Comparison of ENCODE assay signal across 8 cellular contexts in genomic region chr13:75480691-75481175, GRCh38. TPM values are rescaled to one million over a fixed set of nuclear protein-coding genes. Genes with fewer than 3 reads are reported as not detected.
DNase-seq lines count a peak whose midpoint lies in the region; ATAC-seq and TF ChIP-seq lines count a peak whose summit lies in the region.

No MANE protein-coding gene starts in this region.

- H3K27ac ChIP-seq in VCaP (peak overlapping the region; percentile 87), testis (peak overlapping the region; percentile 82 to 83)

- no peak for TF ChIP-seq CTCF in BE2C (IDR thresholded peaks at IDR 0.05; ENCODE audit: low read depth, low read length)
- TF ChIP-seq CTCF in VCaP (conservative IDR thresholded peaks at IDR 0.05): no peak
- TF ChIP-seq CTCF in epithelial cell of esophagus (IDR thresholded peaks at IDR 0.05; ENCODE audit: insufficient read depth, low read depth, low read length, missing control alignments): no peak
- no peak for TF ChIP-seq CTCF in testis (IDR thresholded peaks at IDR 0.05)

- H3K36me3 ChIP-seq in BE2C (peaks cover 9% of the 10 kb centered on the region; the same call in 1 of the 2 replicates), testis (ENCODE audit: low read depth, missing control alignments) (no peaks in the 10 kb centered on the region)

- ATAC-seq in GM19328 (IDR thresholded peaks at IDR 0.05; ENCODE audit: unreplicated experiment): peak; percentile 15

- peaks cover 8% of the 10 kb centered on the region for H3K4me1 ChIP-seq in BE2C
- H3K4me1 ChIP-seq in mononuclear cell (ENCODE audit: insufficient read depth, low read length): peaks cover 13% of the 10 kb centered on the region
- no peaks in the 10 kb centered on the region for H3K4me1 ChIP-seq in testis

- no peak for TF ChIP-seq POLR2A in testis (IDR thresholded peaks at IDR 0.05)

- 1% methylated on average over 31 to 47 of the region's 47 CpGs for WGBS in testis, 2 donors

- DNase-seq in BE2C (peak; percentile 68), M059J (ENCODE audit: low read depth) (peak; percentile 55), epithelial cell of esophagus (ENCODE audit: low read depth) (peak; percentile 94), testis (peak; percentile 58), SKM-1 treated with dmso at 0.1 percent for 144 hours (lab: John Stamatoyannopoulos, UW; ENCODE audit: unreplicated experiment) (no peak)

- H3K27me3 ChIP-seq in BE2C (no peaks in the 10 kb centered on the region), mononuclear cell (ENCODE audit: insufficient read depth, low read length) (peaks cover 45% of the 10 kb centered on the region), testis (no peaks in the 10 kb centered on the region)

- intact Hi-C loops in testis (cut with DNase I; ENCODE audit: low total_unique reads): no loop called here

- H3K4me3 ChIP-seq in BE2C (ENCODE audit: low read depth, low read length) (peak overlapping the region; percentile 90), epithelial cell of esophagus (ENCODE audit: low read length) (peak overlapping the region; percentile 69), mononuclear cell (ENCODE audit: low read length) (peak overlapping the region; percentile 14), testis (peak overlapping the region; percentile 81 to 92)

- H3K9me3 ChIP-seq in BE2C: no peaks in the 10 kb centered on the region
- no peaks in the 10 kb centered on the region for H3K9me3 ChIP-seq in mononuclear cell (ENCODE audit: low read depth, low read length)
- H3K9me3 ChIP-seq in testis: no peaks in the 10 kb centered on the region

RNA-seq across cellular contexts. Expression of gene TBC1D4, which starts 1.2 kb away (rescaled TPM):
- 44.4 TPM for polyA plus RNA-seq in BE2C (2012; ENCODE audit: insufficient read depth, insufficient read length, low read depth)
- total RNA-seq in M059J (2014; rRNA removed; shearing (Covaris generic)): 6.6 and 9.9 TPM in 2 replicates
- total RNA-seq in mononuclear cell (34.5 TPM), testis (10 to 100 TPM; 20.4 to 23.5 TPM)
- 12.7 TPM for polyA plus RNA-seq in testis (ENCODE audit: insufficient read depth, low read depth, low replicate concordance)

RNA-seq across cellular contexts. Expression of gene COMMD6, which starts 56.9 kb away (rescaled TPM):
- 104 TPM for polyA plus RNA-seq in BE2C (2012; ENCODE audit: insufficient read depth, insufficient read length, low read depth)
- total RNA-seq in M059J (2014; rRNA removed; shearing (Covaris generic)): 87.4 and 100 TPM in 2 replicates
- total RNA-seq in mononuclear cell (65.1 TPM), testis (10 to 100 TPM; 51.3 to 60.4 TPM)
- 166 TPM for polyA plus RNA-seq in testis (ENCODE audit: insufficient read depth, low read depth, low replicate concordance)

Comparison
In these comparisons a context has a peak if more than half of its experiments do, and no peak if none do; other contexts are left out.
1. H3K4me3 ChIP-seq: peak in every context shown above with its lines; median percentile 90 in BE2C; 86 in testis; 69 in epithelial cell of esophagus; 14 in mononuclear cell.